9 cellular contexts compared by ENCODE assay signal in the genomic region with DNA sequence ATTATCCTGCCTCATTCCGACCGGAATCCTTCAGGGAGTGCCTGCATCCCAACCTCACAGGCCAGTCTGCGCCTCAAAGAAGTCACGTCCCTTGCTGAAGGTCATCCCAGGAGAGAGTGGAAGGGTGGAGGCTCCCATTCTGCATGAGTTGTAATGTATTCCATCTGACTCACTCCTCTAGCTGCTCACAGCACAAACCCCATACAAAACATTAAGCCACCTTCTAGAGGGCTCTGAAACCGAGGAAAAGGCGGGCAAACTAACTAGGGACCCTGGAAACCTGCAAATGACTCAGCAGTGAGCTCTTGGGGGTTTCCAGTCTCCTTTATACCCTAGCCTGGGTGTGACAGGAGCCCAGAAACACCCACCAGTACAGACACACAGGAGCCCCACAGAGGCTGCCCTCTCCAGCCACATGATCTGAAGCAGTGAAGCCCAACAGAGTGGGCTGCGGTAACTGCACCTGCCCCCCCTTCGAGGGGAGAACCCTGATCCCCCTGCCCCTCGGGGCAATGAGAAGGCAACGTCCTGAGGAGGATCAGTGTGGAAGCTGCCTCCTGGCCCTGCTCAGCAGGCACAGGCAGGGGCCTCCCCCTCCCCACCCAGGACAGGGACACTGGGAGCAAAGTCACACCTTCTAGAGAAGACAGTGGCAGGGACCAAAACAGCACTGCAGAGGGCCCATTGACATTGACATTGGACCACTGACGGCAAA.
DNase-seq lines count a peak whose midpoint lies in the region; ATAC-seq and TF ChIP-seq lines count a peak whose summit lies in the region.
"Had no signal": no experiment of that assay in that cellular context is flagged by ENCODE, and none has a peak within 500 bp of the region (broad histone marks: within the 10 kb centered on the region; RNA-seq: fewer than 3 reads in every experiment).

No MANE protein-coding gene starts in this region.

- no peaks in the 10 kb centered on the region for H3K9me3 ChIP-seq in gastroesophageal sphincter

- H3F3A ChIP-seq in GM23338 (replicated peaks; ENCODE audit: low read depth) = no peaks in the 10 kb centered on the region

- H3K4me1 ChIP-seq in GM23338 (ENCODE audit: insufficient read depth) = 0 out of 2 replicates have a peak, but pooled peaks cover 5% of the 10 kb centered on the region
- no peaks in the 10 kb centered on the region for H3K4me1 ChIP-seq in gastroesophageal sphincter

- no peak for TF ChIP-seq POLR2A in gastroesophageal sphincter (IDR thresholded peaks at IDR 0.05)

- no peaks in the 10 kb centered on the region for H3K36me3 ChIP-seq in GM23338 (ENCODE audit: insufficient read depth)
- H3K36me3 ChIP-seq in gastroesophageal sphincter = no peaks in the 10 kb centered on the region

- no peak overlapping the region for H3K27ac Mint-ChIP-seq in GM23338
- H3K27ac Mint-ChIP-seq in osteocyte (ENCODE audit: unreplicated experiment) = no peak overlapping the region

- ATAC-seq in GM18861 (IDR thresholded peaks at IDR 0.05; ENCODE audit: unreplicated experiment) (peak; percentile 72), GM23338 (no peak), HG03457 (IDR thresholded peaks at IDR 0.05; ENCODE audit: unreplicated experiment) (peak; percentile 58), gastroesophageal sphincter (no peak)

- TF ChIP-seq CTCF in GM23338 (conservative IDR thresholded peaks at IDR 0.05; ENCODE audit: low read depth in 2 of 2) = no peak
- TF ChIP-seq CTCF in osteocyte (IDR thresholded peaks at IDR 0.05) = no peak
- no peak for TF ChIP-seq CTCF in gastroesophageal sphincter (IDR thresholded peaks at IDR 0.05)

- H3K9me3 Mint-ChIP-seq in GM23338 = peaks cover 7% of the 10 kb centered on the region
- H3K9me3 Mint-ChIP-seq in osteocyte (ENCODE audit: unreplicated experiment) = no peaks in the 10 kb centered on the region

- WGBS in gastroesophageal sphincter (ENCODE audit: low coverage in 1 of 2), 2 donors = 82 to 88% methylated on average over 4 to 5 of the region's 11 CpGs

- H4K20me1 ChIP-seq in GM23338 (replicated peaks; ENCODE audit: insufficient read depth) = no peaks in the 10 kb centered on the region

- H3K4me3 Mint-ChIP-seq in GM23338 (no peak overlapping the region), osteocyte (ENCODE audit: unreplicated experiment) (no peak overlapping the region)

- no peaks in the 10 kb centered on the region for H3K9me2 ChIP-seq in GM23338 (ENCODE audit: insufficient read depth)

- H3K4me1 Mint-ChIP-seq in GM23338 = peaks cover 34% of the 10 kb centered on the region
- H3K4me1 Mint-ChIP-seq in osteocyte (ENCODE audit: unreplicated experiment) = no peaks in the 10 kb centered on the region

- no peaks in the 10 kb centered on the region for H3K79me2 ChIP-seq in GM23338 (replicated peaks; ENCODE audit: insufficient read depth)

- H3K4me3 ChIP-seq in GM23338 (no peak overlapping the region), gastroesophageal sphincter (no peak overlapping the region)

- peak overlapping the region; percentile 23; the same call in 1 of the 2 replicates for H2AFZ ChIP-seq in GM23338

- DNase-seq in GM23338 (ENCODE audit: low spot score) (no peak), osteocyte (ENCODE audit: extremely low spot score, unreplicated experiment) (peak; percentile 76), NCI-H748 (lab: John Stamatoyannopoulos, UW; ENCODE audit: unreplicated experiment) (no peak), DMS53 (lab: John Stamatoyannopoulos, UW) (no peak)
- DNase-seq: amniotic stem cell; NK-92 treated with Interleukin-12 subunit alpha and Interleukin-12 subunit beta, amount 100 ng/mL, for 24 hours had no signal

- H3K27me3 ChIP-seq in GM23338 (ENCODE audit: insufficient read depth) = peaks cover 5% of the 10 kb centered on the region; the same call in 1 of the 2 replicates
- H3K27me3 ChIP-seq in gastroesophageal sphincter = peaks cover 65% of the 10 kb centered on the region

- H3K27me3 Mint-ChIP-seq in GM23338 (ENCODE audit: insufficient read depth, low read depth, poor library complexity) (peaks cover 14% of the 10 kb centered on the region), osteocyte (ENCODE audit: unreplicated experiment) (peaks cover 4% of the 10 kb centered on the region)

- H3K36me3 Mint-ChIP-seq in GM23338 (ENCODE audit: low read depth) = no peaks in the 10 kb centered on the region; the same call in 2 of the 3 replicates
- no peaks in the 10 kb centered on the region for H3K36me3 Mint-ChIP-seq in osteocyte (ENCODE audit: unreplicated experiment)

- H3K4me2 ChIP-seq in GM23338 = no peak overlapping the region

- no peak for TF ChIP-seq EP300 in gastroesophageal sphincter (IDR thresholded peaks at IDR 0.05)

- no peak overlapping the region for H3K27ac ChIP-seq in GM23338 (ENCODE audit: low read depth)
- H3K27ac ChIP-seq in gastroesophageal sphincter = no peak overlapping the region

TF ChIP-seq in GM23338, 12 proteins besides CTCF, POLR2A, EP300 and RAD21 (continues in another document):
- TF ChIP-seq ZNF462 (CRISPR knock-in tag; IDR thresholded peaks at IDR 0.05) (no peak), EZH2 (IDR thresholded peaks at IDR 0.05; ENCODE audit: low read depth, unreplicated experiment) (no peak), NANOG (IDR thresholded peaks at IDR 0.05; ENCODE audit: borderline replicate concordance) (no peak), ZNF331 (CRISPR knock-in tag; IDR thresholded peaks at IDR 0.05; ENCODE audit: low read depth) (no peak), STAT1 (IDR thresholded peaks at IDR 0.05; ENCODE audit: unreplicated experiment) (no peak)

Comparison
In these comparisons a context has a peak if more than half of its experiments do, and no peak if none do; other contexts are left out.
1. ATAC-seq: peak in GM18861 (single experiment) and HG03457 (single experiment); none in GM23338 (single experiment) and gastroesophageal sphincter (single experiment).